In the genomic region with DNA sequence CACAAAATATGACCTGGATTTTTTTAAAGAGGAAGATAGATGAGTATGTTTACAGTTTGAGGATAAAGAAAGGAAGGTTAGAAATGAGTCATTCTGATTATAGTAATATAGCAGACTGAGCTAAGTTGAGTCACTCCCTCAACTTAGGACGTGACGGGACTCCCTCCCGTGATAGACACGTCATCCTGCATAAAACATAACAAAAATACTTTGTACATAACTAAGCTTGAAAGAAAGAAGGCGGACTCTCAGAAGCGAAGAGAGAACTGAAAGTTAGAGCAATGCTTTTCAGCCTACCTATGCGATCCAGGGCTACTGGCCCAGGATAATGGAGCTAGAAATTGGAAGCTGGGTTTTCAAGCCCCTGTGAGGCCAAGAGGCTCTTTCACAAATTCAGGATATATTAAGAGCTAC, we compare ENCODE assay signal across 8 cellular contexts. TPM values are rescaled to one million over a fixed set of nuclear protein-coding genes. Genes with fewer than 3 reads are reported as not detected.
DNase-seq lines count a peak whose midpoint lies in the region; ATAC-seq, FAIRE-seq and TF ChIP-seq lines count a peak whose summit lies in the region.

No MANE protein-coding gene starts in this region.

- no peaks in the 10 kb centered on the region for H3K9me3 Mint-ChIP-seq in T-helper 2 cell treated with Interferon-gamma antibody and Interleukin-4, amounts not matched to agents 5 μg/mL and 100 μg/mL, for 36 hours
- H3K9me3 Mint-ChIP-seq in effector memory CD8-positive, alpha-beta T cell, result no peaks in the 10 kb centered on the region

- no peak for TF ChIP-seq RAD21 in A549 (conservative IDR thresholded peaks at IDR 0.05 in 1 of 2, IDR thresholded peaks at IDR 0.05 in 1 of 2)

- DNase-seq in A549 (ENCODE audit: low read depth in 1 of 2, low spot score in 1 of 2), result peak; percentile 72 to 82
- peak; percentile 65 for DNase-seq in T-helper 2 cell treated with Interferon-gamma antibody and Interleukin-4, amounts not matched to agents 5 μg/mL and 100 μg/mL, for 36 hours (ENCODE audit: low spot score)
- DNase-seq in effector memory CD8-positive, alpha-beta T cell, result no peak
- peak; percentile 11 for DNase-seq in stimulated activated CD4-positive, alpha-beta T cell treated with anti-CD3 and anti-CD28 coated beads, Interleukin-12 subunit alpha, Interleukin-12 subunit beta, amount 100 ng/mL, for 4 hours
- no peak for DNase-seq in NCI-H345 treated with DMSO at 0.1 percent for 48 hours (lab: John Stamatoyannopoulos, UW; ENCODE audit: unreplicated experiment)
- DNase-seq in retina, result no peak

- POLR2A ChIA-PET in A549 (lab: Yijun Ruan, JAX), result interaction anchor here (1.1 to 1.3 kb wide), 4 partner anchors 52 to 235 kb away, joined by 3 to 5 read pairs (median 4); a partner anchor contains a TSS

- H3K27ac ChIP-seq in A549, result peak overlapping the region in 1 of 2 experiments; percentile 11; a peak in 1 of 6 replicates

- H3K27me3 Mint-ChIP-seq in T-helper 2 cell treated with Interferon-gamma antibody and Interleukin-4, amounts not matched to agents 5 μg/mL and 100 μg/mL, for 36 hours (ENCODE audit: low read depth), result no peaks in the 10 kb centered on the region
- H3K27me3 Mint-ChIP-seq in effector memory CD8-positive, alpha-beta T cell, result peaks cover 20 to 28% of the 10 kb centered on the region in 2 donors

- no peak for TF ChIP-seq EP300 in A549 (IDR thresholded peaks at IDR 0.05)

- CTCF ChIA-PET in A549 (lab: Yijun Ruan, JAX), result interaction anchor here (1.2 to 1.5 kb wide), 2 partner anchors 198 to 442 kb away, joined by 4 to 6 read pairs; no protein-coding TSS in a partner anchor

- no peaks in the 10 kb centered on the region for H3K36me3 Mint-ChIP-seq in T-helper 2 cell treated with Interferon-gamma antibody and Interleukin-4, amounts not matched to agents 5 μg/mL and 100 μg/mL, for 36 hours (ENCODE audit: low read depth)
- H3K36me3 Mint-ChIP-seq in effector memory CD8-positive, alpha-beta T cell (ENCODE audit: insufficient read depth), result no peaks in the 10 kb centered on the region

- H3K4me3 ChIP-seq in A549, result peak overlapping the region; percentile 12; the same call in 1 of the 3 replicates

- TF ChIP-seq CTCF in A549 (IDR thresholded peaks at IDR 0.05), result no peak

- ATAC-seq in A549 (peak; percentile 88 to 92), GM19035 (IDR thresholded peaks at IDR 0.05; ENCODE audit: unreplicated experiment) (peak; percentile 95), HG03159 (IDR thresholded peaks at IDR 0.05; ENCODE audit: unreplicated experiment) (peak; percentile 90)
- peak; percentile 78 for ATAC-seq in effector memory CD8-positive, alpha-beta T cell (replicated peaks)

- TF ChIP-seq POLR2A in A549 (IDR thresholded peaks at IDR 0.05; ENCODE audit: low read length), result no peak

- H3K4me1 ChIP-seq in A549, result peaks cover 12% of the 10 kb centered on the region

- H3K4me2 ChIP-seq in A549, result peak overlapping the region; percentile 74

- 5% methylated on average over 7 of the region's 7 CpGs for WGBS in A549 (ENCODE audit: missing lambda C conversion rate)

- no peaks in the 10 kb centered on the region for H3K9me3 ChIP-seq in A549

- H3K4me3 Mint-ChIP-seq in T-helper 2 cell treated with Interferon-gamma antibody and Interleukin-4, amounts not matched to agents 5 μg/mL and 100 μg/mL, for 36 hours, result peak overlapping the region; percentile 72
- no peak overlapping the region for H3K4me3 Mint-ChIP-seq in effector memory CD8-positive, alpha-beta T cell

- no peak for FAIRE-seq in A549 (lab: Jason Lieb, UNC)

- H3K27ac Mint-ChIP-seq in T-helper 2 cell treated with Interferon-gamma antibody and Interleukin-4, amounts not matched to agents 5 μg/mL and 100 μg/mL, for 36 hours, result peak overlapping the region; percentile 83
- H3K27ac Mint-ChIP-seq in effector memory CD8-positive, alpha-beta T cell, result peak overlapping the region; percentile 6 to 83

- peaks cover 12% of the 10 kb centered on the region for H3K4me1 Mint-ChIP-seq in T-helper 2 cell treated with Interferon-gamma antibody and Interleukin-4, amounts not matched to agents 5 μg/mL and 100 μg/mL, for 36 hours (ENCODE audit: low read depth)
- peaks cover 0 to 6% of the 10 kb centered on the region in 2 donors for H3K4me1 Mint-ChIP-seq in effector memory CD8-positive, alpha-beta T cell (ENCODE audit: low read depth in 2 of 2)

TF ChIP-seq in A549, 52 proteins besides CTCF, POLR2A, EP300 and RAD21:
- TF ChIP-seq JUNB (IDR thresholded peaks at IDR 0.05) (peak; percentile 80), FOSL2 (IDR thresholded peaks at IDR 0.05) (peak; percentile 89), FOSL2 (CRISPR knock-in tag; IDR thresholded peaks at IDR 0.05) (peak; percentile 96), CBX2 (IDR thresholded peaks at IDR 0.05; ENCODE audit: borderline replicate concordance, low read depth) (no peak), RFX5 (IDR thresholded peaks at IDR 0.05) (no peak), RNF2 (IDR thresholded peaks at IDR 0.05; ENCODE audit: borderline replicate concordance, low read depth) (no peak), POLR2AphosphoS2 (conservative IDR thresholded peaks at IDR 0.05; ENCODE audit: low read length) (no peak), CHD4 (IDR thresholded peaks at IDR 0.05; ENCODE audit: borderline replicate concordance) (no peak), HOXA7 (CRISPR knock-in tag; IDR thresholded peaks at IDR 0.05) (no peak), JUN (IDR thresholded peaks at IDR 0.05) (0 out of 5 replicates have a peak, but pooled peaks of 1 of the 2 experiments have one; percentile 18), HEYL (CRISPR knock-in tag; IDR thresholded peaks at IDR 0.05) (no peak)

RNA-seq across cellular contexts. Expression of a gene that starts 53.0 kb away (rescaled TPM):
- polyA plus RNA-seq in A549 (2011; rRNA removed) (48.4 and 57.8 TPM in 2 replicates), A549 (2017; fragmentation: RNase III; extraction: RNeasy Plus Mini Kit Qiagen cat#74134 plus additional on column Dnase treatment) (27.4 to 29.3 TPM (median 28.0 TPM) in 3 replicates)
- polyA plus RNA-seq in A549 (2012; cell fraction: cytosol; rRNA removed), result 12.7 and 15.5 TPM in 2 replicates
- 10.3 and 11.8 TPM in 2 replicates for polyA plus RNA-seq in A549 (2012; cell fraction: nucleus; rRNA removed)
- 30.8 and 32.2 TPM in 2 replicates for polyA minus RNA-seq in A549 (2011; rRNA and poly(A)+ RNA removed)

Comparison
In these comparisons a context has a peak if more than half of its experiments do, and no peak if none do; other contexts are left out.
1. DNase-seq: peak in A549 (2 of 2), T-helper 2 cell treated with Interferon-gamma antibody and Interleukin-4, amounts not matched to agents 5 μg/mL and 100 μg/mL, for 36 hours (single experiment) and stimulated activated CD4-positive, alpha-beta T cell treated with anti-CD3 and anti-CD28 coated beads, Interleukin-12 subunit alpha, Interleukin-12 subunit beta, amount 100 ng/mL, for 4 hours (single experiment); none in effector memory CD8-positive, alpha-beta T cell (0 of 3), NCI-H345 treated with DMSO at 0.1 percent for 48 hours (single experiment) and retina (single experiment).
2. Peak in every context shown above with its lines, with median percentiles within 50 percentile points of each other: ATAC-seq.